In genomic region chr20:36071848-36072247, GRCh38 we compare ENCODE assay signal across 24 cellular contexts.
A peak's percentile ranks its signal among the peaks of the same experiment; 100 is the strongest.
DNase-seq lines count a peak whose midpoint lies in the region; ATAC-seq, FAIRE-seq and TF ChIP-seq lines count a peak whose summit lies in the region.
"Had no signal": no experiment of that assay in that cellular context is flagged by ENCODE, and none has a peak within 500 bp of the region (broad histone marks: within the 10 kb centered on the region; RNA-seq: fewer than 3 reads in every experiment).

No MANE protein-coding gene starts in this region.

- no peak overlapping the region for H3K23ac ChIP-seq in neuronal stem cell (ENCODE audit: low read depth, low read length, poor library complexity)

- no peak overlapping the region for H3K4me3 Mint-ChIP-seq in glutamatergic neuron (ENCODE audit: unreplicated experiment)
- H3K4me3 Mint-ChIP-seq: B cell; CD4-positive, alpha-beta T cell; CD8-positive, alpha-beta T cell had no signal

- intact Hi-C loops in HepG2 (cut with micrococcal nuclease; ENCODE audit: unreplicated experiment) (no loop called here), right lobe of liver (cut with DNase I) (no loop called here), K562 (cut with micrococcal nuclease) (no loop called here)

- no peak overlapping the region for H3K27ac ChIP-seq in HepG2 (ENCODE audit: extremely low read length, insufficient read depth, low read length)
- H3K27ac ChIP-seq in right lobe of liver: no peak overlapping the region
- H3K27ac ChIP-seq in OCI-LY3 (ENCODE audit: low read length): no peak overlapping the region
- H3K27ac ChIP-seq in K562 (ENCODE audit: extremely low read depth, low read depth, low read length): no peak overlapping the region
- H3K27ac ChIP-seq in neuronal stem cell (replicated peaks; ENCODE audit: low read length): no peak overlapping the region
- H3K27ac ChIP-seq: 22Rv1; BLaER1 treated with 17β-estradiol and CSF1 and Interleukin-3, amounts not matched to agents 10 nM and 100 nM; C4-2B had no signal

- H3K4me1 ChIP-seq in HepG2 (ENCODE audit: insufficient read depth, low read length): peaks cover 34% of the 10 kb centered on the region
- no peaks in the 10 kb centered on the region for H3K4me1 ChIP-seq in right lobe of liver
- H3K4me1 ChIP-seq in OCI-LY3 (ENCODE audit: low read length): no peaks in the 10 kb centered on the region
- peaks cover 0 to 3% of the 10 kb centered on the region in 2 experiments; a peak in 1 of 5 replicates for H3K4me1 ChIP-seq in K562 (replicated peaks in 1 of 2; ENCODE audit: control insufficient read depth in 2 of 2, insufficient read depth in 2 of 2, low read length in 2 of 2)
- peaks cover 6 to 12% of the 10 kb centered on the region in 2 donors for H3K4me1 ChIP-seq in neuronal stem cell (ENCODE audit: control insufficient read depth in 2 of 2, insufficient read depth in 1 of 2, low read depth in 1 of 2, low read length in 2 of 2)

- H3K79me2 ChIP-seq in HepG2 (ENCODE audit: insufficient read depth, low read length) (no peaks in the 10 kb centered on the region), OCI-LY3 (ENCODE audit: low read length) (no peaks in the 10 kb centered on the region), K562 (ENCODE audit: control insufficient read depth, insufficient read depth, low read length) (no peaks in the 10 kb centered on the region)

- no peak overlapping the region for H3K14ac ChIP-seq in neuronal stem cell (ENCODE audit: low read length)

- in situ Hi-C loops in HepG2 (cut with HindIII; ENCODE audit: extremely low pct_ligation_motif_present, low pct_unique_long_range_greater_than_20kb): no loop called here
- in situ Hi-C loops in K562 (cut with MboI): no loop called here

- H3K4me2 ChIP-seq in HepG2 (ENCODE audit: low read depth, low read length) (no peak overlapping the region), OCI-LY3 (ENCODE audit: low read length) (no peak overlapping the region), K562 (ENCODE audit: insufficient read depth, low read length) (no peak overlapping the region), neuronal stem cell (ENCODE audit: insufficient read depth, low read length, poor library complexity, severe bottlenecking) (no peak overlapping the region)
- H3K4me2 ChIP-seq: A549 had no signal

- no peaks in the 10 kb centered on the region for H3K79me1 ChIP-seq in neuronal stem cell (ENCODE audit: low read depth, low read length)

- H3K36me3 ChIP-seq in HepG2 (replicated peaks in 1 of 2; ENCODE audit: control insufficient read depth in 1 of 2, insufficient read depth in 2 of 2, low read length in 2 of 2): no peaks in the 10 kb centered on the region
- H3K36me3 ChIP-seq in right lobe of liver: no peaks in the 10 kb centered on the region
- no peaks in the 10 kb centered on the region for H3K36me3 ChIP-seq in OCI-LY3 (replicated peaks; ENCODE audit: low read depth, low read length)
- H3K36me3 ChIP-seq in K562 (ENCODE audit: control insufficient read depth, insufficient read depth, low read length): no peaks in the 10 kb centered on the region
- H3K36me3 ChIP-seq in neuronal stem cell (replicated peaks in 1 of 2; ENCODE audit: control insufficient read depth in 2 of 2, insufficient read depth in 2 of 2, low read length in 2 of 2): no peaks in the 10 kb centered on the region
- H3K36me3 ChIP-seq: BLaER1 treated with 17β-estradiol and CSF1 and Interleukin-3, amounts not matched to agents 10 nM and 100 nM had no signal

- H3K9me3 Mint-ChIP-seq in glutamatergic neuron (ENCODE audit: unreplicated experiment): no peaks in the 10 kb centered on the region
- H3K9me3 Mint-ChIP-seq: CD4-positive, alpha-beta T cell; CD8-positive, alpha-beta T cell had no signal

- no peaks in the 10 kb centered on the region for H3K9me3 ChIP-seq in HepG2 (ENCODE audit: low read length)
- H3K9me3 ChIP-seq in right lobe of liver: no peaks in the 10 kb centered on the region
- no peaks in the 10 kb centered on the region for H3K9me3 ChIP-seq in OCI-LY3 (ENCODE audit: insufficient read depth, low read length)
- 0 out of 2 replicates have a peak, but pooled peaks cover 1% of the 10 kb centered on the region for H3K9me3 ChIP-seq in K562 (replicated peaks; ENCODE audit: control insufficient read depth, insufficient read depth, low read depth, low read length)
- no peaks in the 10 kb centered on the region for H3K9me3 ChIP-seq in neuronal stem cell (replicated peaks in 1 of 2; ENCODE audit: control insufficient read depth in 2 of 2, insufficient read depth in 1 of 2, low read depth in 1 of 2, low read length in 2 of 2)
- H3K9me3 ChIP-seq: A549; BLaER1 treated with 17β-estradiol and CSF1 and Interleukin-3, amounts not matched to agents 10 nM and 100 nM; Caco-2 had no signal

- WGBS in HepG2 (ENCODE audit: low lambda C conversion rate): 57% methylated on average over 2 of the region's 2 CpGs
- 53% methylated on average over 2 of the region's 2 CpGs for WGBS in right lobe of liver (ENCODE audit: insufficient coverage, low coverage, low lambda C conversion rate, missing lambda C conversion rate)
- 21% methylated on average over 2 of the region's 2 CpGs for WGBS in K562 (ENCODE audit: insufficient coverage, low coverage, missing lambda C conversion rate)
- 100% methylated on average over 1 of the region's 2 CpGs for WGBS in neuronal stem cell (ENCODE audit: extremely low coverage in 2 of 2, insufficient read length in 2 of 2, insufficient replicate concordance in 1 of 2), 2 donors

- H3K9ac ChIP-seq in HepG2 (ENCODE audit: insufficient read depth, low read depth, low read length): no peak overlapping the region
- H3K9ac ChIP-seq in OCI-LY3 (ENCODE audit: low read length): no peak overlapping the region
- no peak overlapping the region for H3K9ac ChIP-seq in K562 (ENCODE audit: insufficient read depth in 1 of 2, low read depth in 2 of 2, low read length in 2 of 2)
- no peak overlapping the region for H3K9ac ChIP-seq in neuronal stem cell (ENCODE audit: low read depth, low read length, poor library complexity)
- H3K9ac ChIP-seq: BLaER1 treated with 17β-estradiol and CSF1 and Interleukin-3, amounts not matched to agents 10 nM and 100 nM had no signal

- H3K27me3 ChIP-seq in HepG2 (ENCODE audit: control insufficient read depth in 1 of 2, insufficient read depth in 2 of 2, low read length in 2 of 2): peaks cover 0 to 4% of the 10 kb centered on the region in 2 experiments; a peak in 1 of 5 replicates
- H3K27me3 ChIP-seq in right lobe of liver: no peaks in the 10 kb centered on the region
- peaks cover 21% of the 10 kb centered on the region for H3K27me3 ChIP-seq in OCI-LY3 (ENCODE audit: low read depth, low read length)
- no peaks in the 10 kb centered on the region for H3K27me3 ChIP-seq in K562 (ENCODE audit: control insufficient read depth in 2 of 2, insufficient read depth in 2 of 2, low read length in 2 of 2)
- H3K27me3 ChIP-seq in neuronal stem cell (ENCODE audit: control insufficient read depth in 3 of 3, insufficient read depth in 3 of 3, low read depth in 1 of 3, low read length in 3 of 3): no peaks in the 10 kb centered on the region
- H3K27me3 ChIP-seq: BLaER1 treated with 17β-estradiol and CSF1 and Interleukin-3, amounts not matched to agents 10 nM and 100 nM had no signal

- H3K4me1 Mint-ChIP-seq in glutamatergic neuron (ENCODE audit: low read depth, unreplicated experiment): no peaks in the 10 kb centered on the region
- H3K4me1 Mint-ChIP-seq: B cell had no signal

- H2BK12ac ChIP-seq in neuronal stem cell (ENCODE audit: low read length): no peak overlapping the region

- H4K8ac ChIP-seq in neuronal stem cell (ENCODE audit: low read depth, low read length): no peak overlapping the region

- H2AK5ac ChIP-seq in neuronal stem cell (ENCODE audit: low read depth, low read length): no peak overlapping the region

- H2BK15ac ChIP-seq in neuronal stem cell (ENCODE audit: low read length): no peak overlapping the region

- TF ChIP-seq POLR2A in HepG2 (IDR thresholded peaks at IDR 0.05; ENCODE audit: insufficient read depth in 1 of 2, low read depth in 2 of 2, low read length in 2 of 2) (no peak), right lobe of liver (IDR thresholded peaks at IDR 0.05) (no peak), K562 (conservative IDR thresholded peaks at IDR 0.05) (no peak)

- H2BK120ac ChIP-seq in neuronal stem cell (ENCODE audit: low read depth, low read length): no peak overlapping the region

- POLR2A ChIA-PET in HepG2 (lab: Yijun Ruan, JAX): no interaction called here
- POLR2A ChIA-PET in K562 (lab: Yijun Ruan, JAX): interaction anchor here (0.8 kb wide), 1 partner anchor 10 kb away, joined by 3 read pairs; no protein-coding TSS in a partner anchor

- H2AFZ ChIP-seq in HepG2 (ENCODE audit: low read length) (no peak overlapping the region), OCI-LY3 (ENCODE audit: low read depth, low read length) (peak overlapping the region; percentile 22; the same call in 1 of the 2 replicates), K562 (ENCODE audit: low read depth, low read length) (peak overlapping the region; percentile 71), neuronal stem cell (ENCODE audit: low read length) (peak overlapping the region; percentile 2)

- TF ChIP-seq EP300 in HepG2 (IDR thresholded peaks at IDR 0.05; ENCODE audit: low read depth in 2 of 2, low read length in 2 of 2) (no peak), HepG2 (CRISPR knock-in tag; IDR thresholded peaks at IDR 0.05; ENCODE audit: borderline replicate concordance) (no peak), K562 (IDR thresholded peaks at IDR 0.05; ENCODE audit: low read length) (no peak)

- H3K36me3 Mint-ChIP-seq in glutamatergic neuron (ENCODE audit: unreplicated experiment): no peaks in the 10 kb centered on the region
- H3K36me3 Mint-ChIP-seq: CD8-positive, alpha-beta T cell had no signal

- H4K20me1 ChIP-seq in HepG2 (ENCODE audit: insufficient read depth, low read length) (no peaks in the 10 kb centered on the region), OCI-LY3 (ENCODE audit: insufficient read depth, low read length) (no peaks in the 10 kb centered on the region), K562 (replicated peaks; ENCODE audit: control insufficient read depth, insufficient read depth, low read length) (no peaks in the 10 kb centered on the region)
- H4K20me1 ChIP-seq: BLaER1 treated with 17β-estradiol and CSF1 and Interleukin-3, amounts not matched to agents 10 nM and 100 nM had no signal

- CTCF ChIA-PET in HepG2 (lab: Yijun Ruan, JAX; ENCODE audit: low intra/inter-chr PET ratio, low total read pairs): no interaction called here
- CTCF ChIA-PET in K562 (lab: Yijun Ruan, JAX; ENCODE audit: low intra/inter-chr PET ratio): no interaction called here

- TF ChIP-seq CTCF in HepG2 (CRISPR knock-in tag; IDR thresholded peaks at IDR 0.05) (no peak), right lobe of liver (IDR thresholded peaks at IDR 0.05) (no peak), OCI-LY3 (IDR thresholded peaks at IDR 0.05; ENCODE audit: low read depth, low read length) (no peak), K562 (IDR thresholded peaks at IDR 0.05 in 2 of 3, conservative IDR thresholded peaks at IDR 0.05 in 1 of 3; ENCODE audit: insufficient read depth in 2 of 3, low read depth in 1 of 3, low read length in 3 of 3) (no peak), glutamatergic neuron (IDR thresholded peaks at IDR 0.05; ENCODE audit: partially characterized antibody, unreplicated experiment) (no peak)

- H3K4ac ChIP-seq in neuronal stem cell (ENCODE audit: low read length): no peak overlapping the region

- no peaks in the 10 kb centered on the region for H3K27me3 Mint-ChIP-seq in glutamatergic neuron (ENCODE audit: unreplicated experiment)

- H3K4me3 ChIP-seq in HepG2 (replicated peaks in 1 of 3; ENCODE audit: insufficient read depth in 1 of 3, low read depth in 2 of 3, low read length in 3 of 3) (no peak overlapping the region), right lobe of liver (no peak overlapping the region), OCI-LY3 (ENCODE audit: low read length) (no peak overlapping the region), K562 (no peak overlapping the region), neuronal stem cell (ENCODE audit: low read length in 2 of 2) (no peak overlapping the region)
- H3K4me3 ChIP-seq: A549; BLaER1 treated with 17β-estradiol and CSF1 and Interleukin-3, amounts not matched to agents 10 nM and 100 nM had no signal

- no peak overlapping the region for H3K18ac ChIP-seq in neuronal stem cell (ENCODE audit: low read length)

- H3K27ac Mint-ChIP-seq in glutamatergic neuron (ENCODE audit: unreplicated experiment): no peak overlapping the region
- H3K27ac Mint-ChIP-seq: B cell; CD4-positive, alpha-beta T cell; CD8-positive, alpha-beta T cell had no signal

- TF ChIP-seq RAD21 in HepG2 (CRISPR knock-in tag; IDR thresholded peaks at IDR 0.05) (no peak), K562 (CRISPR knock-in tag; conservative IDR thresholded peaks at IDR 0.05 in 1 of 2, IDR thresholded peaks at IDR 0.05 in 1 of 2) (no peak)

- no peak for ATAC-seq in HepG2
- no peak for ATAC-seq in right lobe of liver
- ATAC-seq in K562: no peak
- no peak for ATAC-seq in GM21390 (IDR thresholded peaks at IDR 0.05; ENCODE audit: unreplicated experiment)
- ATAC-seq: A549; CD8-positive, alpha-beta T cell had no signal

- no peaks in the 10 kb centered on the region for H3K9me1 ChIP-seq in K562 (ENCODE audit: control insufficient read depth, insufficient read depth, low read length)

- H4K91ac ChIP-seq in neuronal stem cell (ENCODE audit: low read depth, low read length, poor library complexity): no peak overlapping the region

- BruUV-seq in HepG2 (replicated peaks; lab: Mats Ljungman, UMichigan) (no TSS peak), K562 (replicated peaks; lab: Mats Ljungman, UMichigan) (no TSS peak)

- FAIRE-seq in HepG2 (lab: Jason Lieb, UNC): no peak
- no peak for FAIRE-seq in K562 (lab: Jason Lieb, UNC)
- FAIRE-seq: A549, D721Med, G401.6, GM12891, GM19239 had no signal

- DNase-seq in HepG2 (ENCODE audit: low spot score): no peak
- DNase-seq in right lobe of liver: no peak
- no peak for DNase-seq in K562 (ENCODE audit: extremely low read depth in 1 of 4, low spot score in 3 of 4)
- no peak for DNase-seq in neuronal stem cell (ENCODE audit: low spot score)
- DNase-seq in glutamatergic neuron: no peak
- no peak for DNase-seq in OCI-M2 (lab: John Stamatoyannopoulos, UW; ENCODE audit: unreplicated experiment)
- DNase-seq: AML-193; Caco-2; Calu3; CD4-positive, alpha-beta T cell; CD8-positive, alpha-beta T cell; DMS79 treated with DMSO at 0.1 percent for 48 hours; GF-D8 had no signal

- no peak overlapping the region for H2BK5ac ChIP-seq in neuronal stem cell (ENCODE audit: low read length)

Comparison
In these comparisons a context has a peak if more than half of its experiments do, and no peak if none do; other contexts are left out.
1. Of the 241 proteins assayed by ChIP-seq in both HepG2 and K562: peak only in HepG2: NFRKB; only in K562: none; in both: none; in neither: 240.